18 cellular contexts compared by ENCODE assay signal in the genomic region with DNA sequence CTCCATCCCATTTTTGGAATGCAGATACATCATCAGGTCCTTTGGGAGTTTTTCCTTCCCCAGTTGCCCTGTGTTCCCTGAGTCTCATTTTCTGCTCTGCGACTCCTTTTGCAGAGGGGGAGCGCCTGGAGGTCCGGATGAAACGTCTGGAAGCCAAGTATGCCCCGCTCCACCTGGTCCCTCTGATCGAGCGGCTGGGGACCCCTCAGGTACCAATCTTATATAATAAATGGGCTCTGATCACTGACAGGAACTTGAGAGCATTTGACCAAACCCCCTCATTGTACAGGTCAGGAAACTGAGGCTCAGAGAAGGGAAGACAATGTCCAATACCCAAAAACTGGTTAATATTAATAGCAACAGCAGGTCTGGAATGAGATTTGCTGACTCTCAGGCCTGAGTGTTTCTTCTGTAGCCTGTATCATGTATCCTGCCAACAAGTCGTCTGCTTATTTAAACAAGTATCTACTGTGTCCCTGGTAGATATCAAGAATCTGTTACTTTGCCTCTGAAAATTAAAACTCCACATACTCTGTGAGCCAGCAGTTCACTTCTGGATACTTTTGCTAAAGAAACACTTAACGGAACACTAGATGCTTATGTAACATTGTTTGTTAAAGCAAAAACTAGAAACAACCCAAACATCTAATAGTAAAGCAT.
DNase-seq lines count a peak whose midpoint lies in the region; ATAC-seq and TF ChIP-seq lines count a peak whose summit lies in the region.
"Had no signal": no experiment of that assay in that cellular context is flagged by ENCODE, and none has a peak within 500 bp of the region (broad histone marks: within the 10 kb centered on the region; RNA-seq: fewer than 3 reads in every experiment).

No MANE protein-coding gene starts in this region.

- peaks cover 14% of the 10 kb centered on the region for H3K36me3 ChIP-seq in HUES6 (ENCODE audit: control insufficient read depth, insufficient read depth, low read length)
- H3K36me3 ChIP-seq in skeletal muscle tissue (ENCODE audit: control insufficient read depth in 3 of 3, insufficient read depth in 3 of 3, low read length in 3 of 3): no peaks in the 10 kb centered on the region

- H3K4me3 ChIP-seq in HUES6 (ENCODE audit: low read depth, low read length) (no peak overlapping the region), skeletal muscle tissue (ENCODE audit: low read length in 3 of 3) (no peak overlapping the region)
- H3K4me3 ChIP-seq: BLaER1 treated with 17β-estradiol and CSF1 and Interleukin-3, amounts not matched to agents 10 nM and 100 nM had no signal

- no peaks in the 10 kb centered on the region for H3K9me3 Mint-ChIP-seq in activated T-helper 17 cell treated with anti-CD3 and anti-CD28 coated beads, Interleukin-2, amount 50 U/mL, for 72 hours
- no peaks in the 10 kb centered on the region for H3K9me3 Mint-ChIP-seq in memory B cell
- H3K9me3 Mint-ChIP-seq in progenitor cell of endocrine pancreas (ENCODE audit: low read depth): no peaks in the 10 kb centered on the region
- H3K9me3 Mint-ChIP-seq: activated naive CD4-positive, alpha-beta T cell treated with anti-CD3 and anti-CD28 coated beads, Interleukin-2, amount 10 ng/mL, durations not matched to agents 7 days and 5 days; central memory CD8-positive, alpha-beta T cell; HFFc6; T-helper 1 cell treated with Interleukin-12 subunit alpha and Interleukin-12 subunit beta and Interleukin-4 antibody, amounts not matched to agents 30 μg/mL and 1 μg/mL, for 36 hours had no signal

- H3K9me3 ChIP-seq in HUES6 (ENCODE audit: control insufficient read depth, insufficient read depth, low read depth, low read length): no peaks in the 10 kb centered on the region
- no peaks in the 10 kb centered on the region for H3K9me3 ChIP-seq in skeletal muscle tissue (ENCODE audit: control insufficient read depth in 3 of 3, low read length in 3 of 3)
- H3K9me3 ChIP-seq: BLaER1 treated with 17β-estradiol and CSF1 and Interleukin-3, amounts not matched to agents 10 nM and 100 nM had no signal

- H3K36me3 Mint-ChIP-seq in activated T-helper 17 cell treated with anti-CD3 and anti-CD28 coated beads, Interleukin-2, amount 50 U/mL, for 72 hours (ENCODE audit: low read depth): peaks cover 99% of the 10 kb centered on the region
- H3K36me3 Mint-ChIP-seq in memory B cell: peaks cover 40% of the 10 kb centered on the region
- H3K36me3 Mint-ChIP-seq in progenitor cell of endocrine pancreas (ENCODE audit: insufficient read depth): peaks cover 7% of the 10 kb centered on the region

- DNase-seq in memory B cell (ENCODE audit: low spot score in 2 of 2): no peak
- DNase-seq in progenitor cell of endocrine pancreas (ENCODE audit: low spot score, unreplicated experiment): no peak
- no peak for DNase-seq in middle frontal gyrus (ENCODE audit: extremely low spot score, low spot score)
- DNase-seq: activated CD4-positive, CD25-positive, alpha-beta regulatory T cell; activated naive CD4-positive, alpha-beta T cell treated with anti-CD3 and anti-CD28 coated beads, Interleukin-2, amount 10 ng/mL, durations not matched to agents 7 days and 5 days; DMS 273 treated with DMSO at 0.1 percent for 48 hours; HFFc6; NCI-H1436; NCI-H226; RPMI8226 had no signal

- H3K27ac Mint-ChIP-seq in activated T-helper 17 cell treated with anti-CD3 and anti-CD28 coated beads, Interleukin-2, amount 50 U/mL, for 72 hours: peak overlapping the region; percentile 76
- H3K27ac Mint-ChIP-seq in memory B cell (peak overlapping the region; percentile 54), progenitor cell of endocrine pancreas (no peak overlapping the region)
- H3K27ac Mint-ChIP-seq: T-helper 1 cell treated with Interleukin-12 subunit alpha and Interleukin-12 subunit beta and Interleukin-4 antibody, amounts not matched to agents 30 μg/mL and 1 μg/mL, for 36 hours had no signal

- peak overlapping the region; percentile 82; the same call in 1 of the 2 replicates for H3K27ac ChIP-seq in HUES6 (ENCODE audit: low read depth, low read length)
- peak overlapping the region; percentile 27 for H3K27ac ChIP-seq in skeletal muscle tissue (ENCODE audit: low read depth, low read length)
- H3K27ac ChIP-seq: BLaER1 treated with 17β-estradiol and CSF1 and Interleukin-3, amounts not matched to agents 10 nM and 100 nM had no signal

- no peak for TF ChIP-seq CTCF in progenitor cell of endocrine pancreas (IDR thresholded peaks at IDR 0.05; ENCODE audit: unreplicated experiment)

- no peak for ATAC-seq in activated T-helper 17 cell treated with anti-CD3 and anti-CD28 coated beads, Interleukin-2, amount 50 U/mL, for 72 hours (replicated peaks)
- ATAC-seq in memory B cell (ENCODE audit: low read depth) (no peak), GM21737 (IDR thresholded peaks at IDR 0.05; ENCODE audit: unreplicated experiment) (no peak), HG03439 (IDR thresholded peaks at IDR 0.05; ENCODE audit: unreplicated experiment) (no peak)

- no peaks in the 10 kb centered on the region for H3K27me3 Mint-ChIP-seq in activated T-helper 17 cell treated with anti-CD3 and anti-CD28 coated beads, Interleukin-2, amount 50 U/mL, for 72 hours
- no peaks in the 10 kb centered on the region for H3K27me3 Mint-ChIP-seq in memory B cell
- H3K27me3 Mint-ChIP-seq in progenitor cell of endocrine pancreas: no peaks in the 10 kb centered on the region
- H3K27me3 Mint-ChIP-seq: activated naive CD4-positive, alpha-beta T cell treated with anti-CD3 and anti-CD28 coated beads, Interleukin-2, amount 10 ng/mL, durations not matched to agents 7 days and 5 days; central memory CD8-positive, alpha-beta T cell had no signal

- H3K4me3 Mint-ChIP-seq in activated T-helper 17 cell treated with anti-CD3 and anti-CD28 coated beads, Interleukin-2, amount 50 U/mL, for 72 hours: no peak overlapping the region
- H3K4me3 Mint-ChIP-seq in memory B cell (no peak overlapping the region), progenitor cell of endocrine pancreas (ENCODE audit: low read depth) (no peak overlapping the region)
- H3K4me3 Mint-ChIP-seq: activated naive CD4-positive, alpha-beta T cell treated with anti-CD3 and anti-CD28 coated beads, Interleukin-2, amount 10 ng/mL, durations not matched to agents 7 days and 5 days; central memory CD8-positive, alpha-beta T cell; T-helper 1 cell treated with Interleukin-12 subunit alpha and Interleukin-12 subunit beta and Interleukin-4 antibody, amounts not matched to agents 30 μg/mL and 1 μg/mL, for 36 hours had no signal

- no peaks in the 10 kb centered on the region for H3K27me3 ChIP-seq in HUES6 (ENCODE audit: control insufficient read depth, insufficient read depth, low read length)
- H3K27me3 ChIP-seq in skeletal muscle tissue (ENCODE audit: control insufficient read depth in 3 of 3, insufficient read depth in 3 of 3, low read length in 3 of 3): no peaks in the 10 kb centered on the region
- H3K27me3 ChIP-seq: BLaER1 treated with 17β-estradiol and CSF1 and Interleukin-3, amounts not matched to agents 10 nM and 100 nM had no signal

- H3K4me1 Mint-ChIP-seq in activated T-helper 17 cell treated with anti-CD3 and anti-CD28 coated beads, Interleukin-2, amount 50 U/mL, for 72 hours: peaks cover 7% of the 10 kb centered on the region
- H3K4me1 Mint-ChIP-seq in memory B cell (peaks cover 3% of the 10 kb centered on the region), progenitor cell of endocrine pancreas (ENCODE audit: low read depth) (peaks cover 10% of the 10 kb centered on the region)

- H3K9ac ChIP-seq in HUES6 (ENCODE audit: low read length): peak overlapping the region; percentile 73
- peak overlapping the region in 1 of 3 donors; percentile 34 for H3K9ac ChIP-seq in skeletal muscle tissue (ENCODE audit: low read depth in 1 of 3, low read length in 3 of 3)
- H3K9ac ChIP-seq: BLaER1 treated with 17β-estradiol and CSF1 and Interleukin-3, amounts not matched to agents 10 nM and 100 nM had no signal

- H3K4me1 ChIP-seq in HUES6 (ENCODE audit: control insufficient read depth, insufficient read depth, low read length) (peaks cover 18% of the 10 kb centered on the region), skeletal muscle tissue (ENCODE audit: control insufficient read depth in 3 of 3, insufficient read depth in 3 of 3, low read length in 3 of 3) (peaks cover 9 to 18% (median 14%) of the 10 kb centered on the region in 3 donors)
